Comparison of ENCODE assay signal across 20 cellular contexts in the genomic region with DNA sequence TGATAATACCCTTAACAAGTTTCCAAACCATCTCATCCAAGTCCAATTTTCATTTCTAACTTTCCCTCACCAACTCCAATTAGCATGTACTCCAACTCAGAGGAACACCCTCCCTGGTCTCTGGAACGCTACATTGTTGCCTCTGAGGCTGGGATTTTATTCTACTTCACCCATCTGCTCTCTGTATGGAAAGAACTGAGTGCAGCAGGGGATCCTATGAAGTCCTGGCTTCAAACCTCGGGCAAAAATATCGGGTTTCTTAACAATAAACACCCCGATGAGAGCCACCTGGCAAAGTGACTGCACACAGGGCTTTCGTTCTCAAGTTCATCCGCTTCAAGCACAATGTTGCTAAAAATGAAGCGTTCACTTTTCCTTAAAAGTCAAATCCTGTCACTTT.
"Had no signal": no experiment of that assay in that cellular context is flagged by ENCODE, and none has a peak within 500 bp of the region (broad histone marks: within the 10 kb centered on the region; RNA-seq: fewer than 3 reads in every experiment).

No MANE protein-coding gene starts in this region.

- H3K9me3 ChIP-seq: esophagus muscularis mucosa, heart right ventricle, left ventricle myocardium inferior, mucosa of descending colon, uterus had no signal

- H3K27me3 ChIP-seq: esophagus muscularis mucosa, foreskin keratinocyte, heart right ventricle, uterus had no signal

- H3K4me3 ChIP-seq: esophagus muscularis mucosa, heart right ventricle, left ventricle myocardium inferior, mucosa of descending colon, uterus had no signal

- H3K4me1 ChIP-seq: esophagus muscularis mucosa, foreskin keratinocyte, heart right ventricle, left ventricle myocardium inferior, uterus had no signal

- H3K36me3 ChIP-seq: esophagus muscularis mucosa, heart right ventricle, left ventricle myocardium inferior, uterus had no signal

- DNase-seq: activated CD4-positive, alpha-beta memory T cell treated with anti-CD3 and anti-CD28 coated beads, Interleukin-2, amount 10 ng/mL, durations not matched to agents 7 days and 5 days; activated CD4-positive, alpha-beta T cell treated with anti-CD3 and anti-CD28 coated beads for 1 hour; activated CD4-positive, alpha-beta T cell treated with anti-CD3 and anti-CD28 coated beads, Interleukin-2, amount 10 ng/mL, durations not matched to agents 7 days and 5 days; activated gamma-delta T cell treated with Interleukin-2 at 50 U/mL for 16 hours; activated naive CD4-positive, alpha-beta T cell treated with anti-CD3 and anti-CD28 coated beads, Interleukin-2, amount 50 U/mL, for 16 hours; activated T-cell treated with anti-CD3 and anti-CD28 coated beads, Interleukin-2, amount 50 U/mL, for 4 hours; amniotic stem cell; foreskin keratinocyte; heart right ventricle; left ventricle myocardium inferior; mucosa of descending colon; retina; small intestine; stimulated activated CD4-positive, alpha-beta T cell treated with anti-CD3 and anti-CD28 coated beads, Interleukin-4, amount 100 ng/mL, for 24 hours; uterus had no signal

- H3K27ac ChIP-seq: esophagus muscularis mucosa, foreskin keratinocyte, heart right ventricle, left ventricle myocardium inferior, uterus had no signal

- ATAC-seq: activated T-cell treated with anti-CD3 and anti-CD28 coated beads, Interleukin-2, amount 50 U/mL, for 4 hours; activated T-helper 17 cell treated with anti-CD3 and anti-CD28 coated beads, Interleukin-2, amount 50 U/mL, for 72 hours; foreskin keratinocyte; heart right ventricle; mucosa of descending colon; natural killer cell treated with Interleukin-12 subunit alpha and Interleukin-12 subunit beta and Interleukin-15 and Interleukin-18, amount 100 ng/mL, for 72 hours; stimulated activated effector memory CD8-positive, alpha-beta T cell treated with anti-CD3 and anti-CD28 coated beads, Interleukin-12 subunit alpha, Interleukin-12 subunit beta, amount 100 ng/mL, for 72 hours; WTC11 had no signal
